Comparison of ENCODE assay signal across 20 cellular contexts in genomic region chr17:69715656-69716055, GRCh38.
"Had no signal": no experiment of that assay in that cellular context is flagged by ENCODE, and none has a peak within 500 bp of the region (broad histone marks: within the 10 kb centered on the region; RNA-seq: fewer than 3 reads in every experiment).

No MANE protein-coding gene starts in this region.

- H3K9me3 Mint-ChIP-seq: dendritic cell treated with granulocyte-macrophage colony-stimulating factor and Interleukin-4, amounts not matched to agents 40 ng/mL and 50 ng/mL, for 4 days had no signal

- H3K27me3 Mint-ChIP-seq: memory B cell had no signal

- H3K36me3 ChIP-seq: left ventricle myocardium inferior, lower lobe of right lung, neutrophil, right lobe of liver, spleen, tibial nerve, upper lobe of right lung had no signal

- H3K4me1 ChIP-seq: foreskin keratinocyte, left ventricle myocardium inferior, lower lobe of right lung, right lobe of liver, spleen, upper lobe of right lung had no signal

- H3K27me3 ChIP-seq: foreskin keratinocyte, neutrophil, right lobe of liver, spleen, tibial nerve, upper lobe of right lung had no signal

- H3K27ac Mint-ChIP-seq: dendritic cell treated with granulocyte-macrophage colony-stimulating factor and Interleukin-4, amounts not matched to agents 40 ng/mL and 50 ng/mL, for 4 days; immature natural killer cell; memory B cell had no signal

- H3K36me3 Mint-ChIP-seq: immature natural killer cell, memory B cell, naive B cell had no signal

- H3K4me1 Mint-ChIP-seq: immature natural killer cell, memory B cell, naive B cell had no signal

- ATAC-seq: foreskin keratinocyte, left cardiac atrium, lower lobe of right lung, psoas muscle, right lobe of liver, upper lobe of right lung had no signal

- H3K27ac ChIP-seq: foreskin keratinocyte, left ventricle myocardium inferior, lower lobe of right lung, neutrophil, psoas muscle, right lobe of liver, spleen, upper lobe of right lung had no signal

- H3K9me3 ChIP-seq: left ventricle myocardium inferior, lower lobe of right lung, neutrophil, psoas muscle, right lobe of liver, spleen, tibial nerve, upper lobe of right lung had no signal

- H3K4me3 Mint-ChIP-seq: dendritic cell treated with granulocyte-macrophage colony-stimulating factor and Interleukin-4, amounts not matched to agents 40 ng/mL and 50 ng/mL, for 4 days; immature natural killer cell; memory B cell; naive B cell had no signal

- DNase-seq: cerebellar nuclear complex; erythroblast; foreskin keratinocyte; immature natural killer cell; left cardiac atrium; left ventricle myocardium inferior; lower lobe of right lung; naive B cell; psoas muscle; retina; right lobe of liver; spleen; stimulated activated CD4-positive, alpha-beta T cell treated with anti-CD3 and anti-CD28 coated beads, Interleukin-2, amount 100 ng/mL, for 24 hours; stimulated activated CD4-positive, alpha-beta T cell treated with anti-CD3 and anti-CD28 coated beads, Interleukin-4, amount 100 ng/mL, for 4 hours; stimulated activated naive CD4-positive, alpha-beta T cell; upper lobe of right lung had no signal

- H3K4me3 ChIP-seq: left ventricle myocardium inferior, lower lobe of right lung, psoas muscle, right lobe of liver, spleen, tibial nerve, upper lobe of right lung had no signal
